In the genomic region with DNA sequence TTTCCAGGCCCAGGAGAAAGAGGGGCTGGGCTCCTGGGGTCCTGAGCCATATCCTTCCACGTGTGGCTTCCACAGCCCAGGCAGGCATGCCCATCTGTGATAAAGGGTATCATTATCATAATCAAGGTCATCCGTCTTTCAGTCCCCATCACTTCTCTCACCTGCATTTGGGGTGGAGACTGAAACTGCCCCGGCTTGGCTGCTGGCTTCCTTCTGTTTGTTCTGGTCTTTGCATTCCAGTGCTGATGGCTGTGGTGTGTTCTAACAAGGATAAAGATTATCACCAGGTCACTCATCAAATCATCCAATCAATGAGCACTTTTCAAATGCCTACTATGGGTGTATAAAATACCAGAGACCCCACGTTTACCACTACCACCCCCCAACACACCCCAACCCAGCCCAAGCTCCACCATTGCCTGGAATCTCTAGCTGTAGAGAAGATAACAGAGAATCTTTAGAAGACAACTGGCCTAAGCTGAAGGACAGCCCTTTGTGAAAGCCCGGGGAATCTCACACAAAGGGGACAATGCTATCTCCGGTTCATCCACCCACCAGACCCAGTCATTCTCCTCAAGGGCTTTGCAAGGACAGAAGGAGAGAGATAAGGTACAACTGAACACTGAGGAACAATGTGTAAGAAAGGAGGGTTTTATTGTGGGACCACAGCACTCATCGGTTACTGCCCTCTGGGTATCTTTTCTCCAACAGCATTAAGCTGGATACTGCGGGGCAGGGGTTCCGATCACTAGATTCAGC, we compare ENCODE assay signal across 1 cellular context.
TF ChIP-seq lines count a peak whose summit lies in the region.

No MANE protein-coding gene starts in this region.

TF ChIP-seq in SK-N-SH treated with all-trans-retinoic acid at 6 μM for 48 hours, 23 proteins besides CTCF, POLR2A, EP300 and RAD21 (continued from another document):
- TF ChIP-seq ZNF70 (CRISPR knock-in tag; IDR thresholded peaks at IDR 0.05) = no peak
- TF ChIP-seq, protein P1, sequence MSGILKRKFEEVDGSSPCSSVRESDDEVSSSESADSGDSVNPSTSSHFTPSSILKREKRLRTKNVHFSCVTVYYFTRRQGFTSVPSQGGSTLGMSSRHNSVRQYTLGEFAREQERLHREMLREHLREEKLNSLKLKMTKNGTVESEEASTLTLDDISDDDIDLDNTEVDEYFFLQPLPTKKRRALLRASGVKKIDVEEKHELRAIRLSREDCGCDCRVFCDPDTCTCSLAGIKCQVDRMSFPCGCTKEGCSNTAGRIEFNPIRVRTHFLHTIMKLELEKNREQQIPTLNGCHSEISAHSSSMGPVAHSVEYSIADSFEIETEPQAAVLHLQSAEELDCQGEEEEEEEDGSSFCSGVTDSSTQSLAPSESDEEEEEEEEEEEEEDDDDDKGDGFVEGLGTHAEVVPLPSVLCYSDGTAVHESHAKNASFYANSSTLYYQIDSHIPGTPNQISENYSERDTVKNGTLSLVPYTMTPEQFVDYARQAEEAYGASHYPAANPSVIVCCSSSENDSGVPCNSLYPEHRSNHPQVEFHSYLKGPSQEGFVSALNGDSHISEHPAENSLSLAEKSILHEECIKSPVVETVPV (CRISPR knock-in tag; IDR thresholded peaks at IDR 0.05) = no peak
- TF ChIP-seq GLIS3 (CRISPR knock-in tag; IDR thresholded peaks at IDR 0.05) = no peak
